Comparison of ENCODE assay signal across 19 cellular contexts in the genomic region with DNA sequence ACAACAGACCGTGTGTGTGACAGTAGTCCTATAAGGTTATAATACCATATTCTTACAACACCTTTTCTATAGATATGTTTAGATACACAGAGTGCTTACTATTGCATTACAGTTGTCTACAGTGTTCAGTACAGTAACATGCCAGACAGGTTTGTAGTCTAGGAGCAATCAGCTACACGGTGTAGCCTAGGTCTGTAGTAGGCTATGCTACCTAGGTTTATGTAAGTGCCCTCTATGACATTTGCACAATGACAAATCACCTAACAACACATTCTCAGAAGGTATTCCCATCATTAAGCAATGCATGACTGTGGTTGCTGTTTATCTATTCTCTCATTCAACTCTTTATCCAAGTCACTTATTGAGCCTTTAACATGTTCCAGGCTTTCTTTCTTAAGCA. TPM values are rescaled to one million over a fixed set of nuclear protein-coding genes. Genes with fewer than 3 reads are reported as not detected.
"Had no signal": no experiment of that assay in that cellular context is flagged by ENCODE, and none has a peak within 500 bp of the region (broad histone marks: within the 10 kb centered on the region; RNA-seq: fewer than 3 reads in every experiment).

No MANE protein-coding gene starts in this region.

- ATAC-seq: activated T-cell treated with anti-CD3 and anti-CD28 coated beads, Interleukin-2, amount 50 U/mL, for 4 hours; activated T-helper 17 cell treated with anti-CD3 and anti-CD28 coated beads, Interleukin-2, amount 50 U/mL, for 72 hours; foreskin keratinocyte; heart right ventricle; right cardiac atrium had no signal

- H3K27ac Mint-ChIP-seq: activated CD4-positive, alpha-beta memory T cell treated with anti-CD3 and anti-CD28 coated beads, Interleukin-2, amount 10 ng/mL, durations not matched to agents 7 days and 5 days; activated CD4-positive, alpha-beta T cell treated with anti-CD3 and anti-CD28 coated beads, Interleukin-2, amount 10 ng/mL, durations not matched to agents 7 days and 5 days; activated T-helper 17 cell treated with anti-CD3 and anti-CD28 coated beads, Interleukin-2, amount 50 U/mL, for 72 hours had no signal

- H3K4me3 ChIP-seq: esophagus muscularis mucosa, heart right ventricle, left ventricle myocardium inferior, spleen, tibial nerve had no signal

- DNase-seq: activated CD4-positive, alpha-beta memory T cell treated with anti-CD3 and anti-CD28 coated beads, Interleukin-2, amount 10 ng/mL, durations not matched to agents 7 days and 5 days; activated CD4-positive, alpha-beta T cell treated with anti-CD3 and anti-CD28 coated beads for 1 hour; activated CD4-positive, alpha-beta T cell treated with anti-CD3 and anti-CD28 coated beads, Interleukin-2, amount 10 ng/mL, durations not matched to agents 7 days and 5 days; activated gamma-delta T cell treated with Interleukin-2 at 50 U/mL for 16 hours; activated naive CD4-positive, alpha-beta T cell treated with anti-CD3 and anti-CD28 coated beads, Interleukin-2, amount 50 U/mL, for 16 hours; activated T-cell treated with anti-CD3 and anti-CD28 coated beads, Interleukin-2, amount 50 U/mL, for 4 hours; amniotic stem cell; central memory CD4-positive, alpha-beta T cell; foreskin keratinocyte; heart right ventricle; left ventricle myocardium inferior; occipital lobe; right cardiac atrium; spleen; stimulated activated naive CD4-positive, alpha-beta T cell treated with Interleukin-2 at 50 U/mL for 16 hours; T-helper 2 cell had no signal

- H3K4me3 Mint-ChIP-seq: activated CD4-positive, alpha-beta memory T cell treated with anti-CD3 and anti-CD28 coated beads, Interleukin-2, amount 10 ng/mL, durations not matched to agents 7 days and 5 days; activated CD4-positive, alpha-beta T cell treated with anti-CD3 and anti-CD28 coated beads, Interleukin-2, amount 10 ng/mL, durations not matched to agents 7 days and 5 days; activated T-cell treated with anti-CD3 and anti-CD28 coated beads, Interleukin-2, amount 50 U/mL, for 4 hours; activated T-helper 17 cell treated with anti-CD3 and anti-CD28 coated beads, Interleukin-2, amount 50 U/mL, for 72 hours had no signal

- H3K9me3 Mint-ChIP-seq: activated CD4-positive, alpha-beta memory T cell treated with anti-CD3 and anti-CD28 coated beads, Interleukin-2, amount 10 ng/mL, durations not matched to agents 7 days and 5 days; activated CD4-positive, alpha-beta T cell treated with anti-CD3 and anti-CD28 coated beads, Interleukin-2, amount 10 ng/mL, durations not matched to agents 7 days and 5 days; activated T-cell treated with anti-CD3 and anti-CD28 coated beads, Interleukin-2, amount 50 U/mL, for 4 hours; activated T-helper 17 cell treated with anti-CD3 and anti-CD28 coated beads, Interleukin-2, amount 50 U/mL, for 72 hours had no signal

RNA-seq across cellular contexts. Expression of gene WLS, which starts 1.8 kb away (rescaled TPM):
- total RNA-seq: activated CD4-positive, alpha-beta memory T cell treated with anti-CD3 and anti-CD28 coated beads, Interleukin-2, amount 10 ng/mL, durations not matched to agents 7 days and 5 days; activated CD4-positive, alpha-beta T cell treated with anti-CD3 and anti-CD28 coated beads, Interleukin-2, amount 10 ng/mL, durations not matched to agents 7 days and 5 days had no signal
